ENCODE assay signal across 16 cellular contexts in the genomic region with DNA sequence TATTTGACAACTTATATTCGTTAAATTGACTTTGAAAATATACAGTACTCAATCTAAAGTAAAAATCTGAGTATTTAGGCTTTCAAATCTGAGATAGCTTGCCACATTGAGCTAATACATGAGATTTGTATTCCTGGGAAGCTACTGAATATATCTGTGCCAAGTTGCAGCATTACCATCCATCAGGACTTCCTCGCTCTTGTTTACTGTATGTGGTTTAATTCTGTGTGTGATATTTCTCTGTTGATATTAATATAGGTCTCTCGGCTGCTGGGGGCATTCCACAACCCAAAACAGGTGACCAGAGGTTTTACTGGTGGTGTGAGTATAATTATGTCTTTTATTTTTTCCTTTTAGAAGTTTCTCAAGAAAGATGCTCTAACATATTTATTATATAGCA.
"Had no signal": no experiment of that assay in that cellular context is flagged by ENCODE, and none has a peak within 500 bp of the region (broad histone marks: within the 10 kb centered on the region; RNA-seq: fewer than 3 reads in every experiment).

No MANE protein-coding gene starts in this region.

- H3K9me3 ChIP-seq: body of pancreas, left lung, spleen, stomach had no signal

- ATAC-seq: body of pancreas; left lung; natural killer cell treated with Interleukin-12 subunit alpha and Interleukin-12 subunit beta and Interleukin-15 and Interleukin-18, amount 100 ng/mL, for 72 hours; SK-N-SH treated with all-trans-retinoic acid at 6 μM for 48 hours had no signal

- DNase-seq: activated CD4-positive, alpha-beta T cell treated with anti-CD3 and anti-CD28 coated beads for 1 hour; activated CD4-positive, alpha-beta T cell treated with anti-CD3 and anti-CD28 coated beads, Interleukin-2, amount 50 U/mL, for 4 hours; activated naive CD4-positive, alpha-beta T cell treated with anti-CD3 and anti-CD28 coated beads, Interleukin-2, amount 10 ng/mL, durations not matched to agents 7 days and 5 days; amniotic stem cell; body of pancreas; effector memory CD4-positive, alpha-beta T cell; islet precursor cell; left lung; mesendoderm; posterior cingulate gyrus; spleen; stomach had no signal

- H3K27ac Mint-ChIP-seq: activated naive CD4-positive, alpha-beta T cell treated with anti-CD3 and anti-CD28 coated beads, Interleukin-2, amount 10 ng/mL, durations not matched to agents 7 days and 5 days; dendritic cell treated with granulocyte-macrophage colony-stimulating factor and Interleukin-4, amounts not matched to agents 40 ng/mL and 50 ng/mL, for 4 days; natural killer cell treated with Interleukin-12 subunit alpha and Interleukin-12 subunit beta and Interleukin-15 and Interleukin-18, amount 100 ng/mL, for 72 hours had no signal

- H3K4me3 ChIP-seq: body of pancreas, hepatocyte, left lung, spleen, stomach had no signal

- H3K9me3 Mint-ChIP-seq: activated naive CD4-positive, alpha-beta T cell treated with anti-CD3 and anti-CD28 coated beads, Interleukin-2, amount 10 ng/mL, durations not matched to agents 7 days and 5 days; dendritic cell treated with granulocyte-macrophage colony-stimulating factor and Interleukin-4, amounts not matched to agents 40 ng/mL and 50 ng/mL, for 4 days; natural killer cell treated with Interleukin-12 subunit alpha and Interleukin-12 subunit beta and Interleukin-15 and Interleukin-18, amount 100 ng/mL, for 72 hours had no signal

- H3K27me3 Mint-ChIP-seq: activated naive CD4-positive, alpha-beta T cell treated with anti-CD3 and anti-CD28 coated beads, Interleukin-2, amount 10 ng/mL, durations not matched to agents 7 days and 5 days; dendritic cell treated with granulocyte-macrophage colony-stimulating factor and Interleukin-4, amounts not matched to agents 40 ng/mL and 50 ng/mL, for 4 days; natural killer cell treated with Interleukin-12 subunit alpha and Interleukin-12 subunit beta and Interleukin-15 and Interleukin-18, amount 100 ng/mL, for 72 hours had no signal

- H3K27me3 ChIP-seq: body of pancreas, hepatocyte, left lung, spleen, stomach had no signal

- H3K4me3 Mint-ChIP-seq: activated naive CD4-positive, alpha-beta T cell treated with anti-CD3 and anti-CD28 coated beads, Interleukin-2, amount 10 ng/mL, durations not matched to agents 7 days and 5 days; dendritic cell treated with granulocyte-macrophage colony-stimulating factor and Interleukin-4, amounts not matched to agents 40 ng/mL and 50 ng/mL, for 4 days; natural killer cell treated with Interleukin-12 subunit alpha and Interleukin-12 subunit beta and Interleukin-15 and Interleukin-18, amount 100 ng/mL, for 72 hours had no signal

- H3K27ac ChIP-seq: body of pancreas, hepatocyte had no signal
